Comparison of ENCODE assay signal across 2 cellular contexts in the genomic region with DNA sequence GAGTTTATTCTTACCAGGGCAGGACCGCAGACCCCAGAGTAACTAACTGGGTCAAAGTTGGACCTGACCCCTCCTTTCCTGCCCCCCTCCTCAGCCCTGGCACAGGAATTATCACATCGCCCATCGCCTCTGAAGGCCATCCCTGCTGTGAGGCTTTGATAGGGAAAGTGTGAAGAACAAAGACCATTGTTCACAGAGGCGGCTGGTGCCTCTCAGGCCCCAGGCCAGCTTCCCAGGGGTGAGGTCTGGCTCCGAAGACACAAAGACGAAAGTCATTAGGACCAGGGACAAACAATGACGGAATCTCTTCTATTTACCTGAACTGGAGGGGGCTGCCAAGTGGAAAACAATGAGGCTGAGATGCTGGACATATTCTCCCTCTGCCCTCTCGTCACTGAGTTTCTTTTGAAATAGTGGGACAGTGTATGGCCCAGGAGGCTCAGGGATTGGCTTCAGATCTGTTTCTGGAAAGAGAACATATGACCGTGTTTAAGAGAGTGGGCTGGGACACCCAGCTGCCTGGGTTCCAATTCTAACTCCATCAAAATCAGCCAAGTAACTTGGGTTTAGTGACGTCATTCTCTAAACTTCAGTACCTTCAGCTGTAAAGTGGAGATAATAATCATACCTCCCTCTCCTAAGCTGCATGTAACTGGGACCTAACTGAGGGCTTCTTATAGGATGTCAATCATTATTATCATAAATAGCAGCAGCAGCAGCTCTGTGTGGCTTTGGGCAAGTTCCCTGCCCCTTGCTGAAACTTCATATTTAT.
TF ChIP-seq lines count a peak whose summit lies in the region.

No MANE protein-coding gene starts in this region.

TF ChIP-seq in GM23338, 12 proteins besides CTCF, POLR2A, EP300 and RAD21 (continued from another document):
- TF ChIP-seq NANOG (IDR thresholded peaks at IDR 0.05; ENCODE audit: borderline replicate concordance): peak; percentile 90
- TF ChIP-seq, protein P1, sequence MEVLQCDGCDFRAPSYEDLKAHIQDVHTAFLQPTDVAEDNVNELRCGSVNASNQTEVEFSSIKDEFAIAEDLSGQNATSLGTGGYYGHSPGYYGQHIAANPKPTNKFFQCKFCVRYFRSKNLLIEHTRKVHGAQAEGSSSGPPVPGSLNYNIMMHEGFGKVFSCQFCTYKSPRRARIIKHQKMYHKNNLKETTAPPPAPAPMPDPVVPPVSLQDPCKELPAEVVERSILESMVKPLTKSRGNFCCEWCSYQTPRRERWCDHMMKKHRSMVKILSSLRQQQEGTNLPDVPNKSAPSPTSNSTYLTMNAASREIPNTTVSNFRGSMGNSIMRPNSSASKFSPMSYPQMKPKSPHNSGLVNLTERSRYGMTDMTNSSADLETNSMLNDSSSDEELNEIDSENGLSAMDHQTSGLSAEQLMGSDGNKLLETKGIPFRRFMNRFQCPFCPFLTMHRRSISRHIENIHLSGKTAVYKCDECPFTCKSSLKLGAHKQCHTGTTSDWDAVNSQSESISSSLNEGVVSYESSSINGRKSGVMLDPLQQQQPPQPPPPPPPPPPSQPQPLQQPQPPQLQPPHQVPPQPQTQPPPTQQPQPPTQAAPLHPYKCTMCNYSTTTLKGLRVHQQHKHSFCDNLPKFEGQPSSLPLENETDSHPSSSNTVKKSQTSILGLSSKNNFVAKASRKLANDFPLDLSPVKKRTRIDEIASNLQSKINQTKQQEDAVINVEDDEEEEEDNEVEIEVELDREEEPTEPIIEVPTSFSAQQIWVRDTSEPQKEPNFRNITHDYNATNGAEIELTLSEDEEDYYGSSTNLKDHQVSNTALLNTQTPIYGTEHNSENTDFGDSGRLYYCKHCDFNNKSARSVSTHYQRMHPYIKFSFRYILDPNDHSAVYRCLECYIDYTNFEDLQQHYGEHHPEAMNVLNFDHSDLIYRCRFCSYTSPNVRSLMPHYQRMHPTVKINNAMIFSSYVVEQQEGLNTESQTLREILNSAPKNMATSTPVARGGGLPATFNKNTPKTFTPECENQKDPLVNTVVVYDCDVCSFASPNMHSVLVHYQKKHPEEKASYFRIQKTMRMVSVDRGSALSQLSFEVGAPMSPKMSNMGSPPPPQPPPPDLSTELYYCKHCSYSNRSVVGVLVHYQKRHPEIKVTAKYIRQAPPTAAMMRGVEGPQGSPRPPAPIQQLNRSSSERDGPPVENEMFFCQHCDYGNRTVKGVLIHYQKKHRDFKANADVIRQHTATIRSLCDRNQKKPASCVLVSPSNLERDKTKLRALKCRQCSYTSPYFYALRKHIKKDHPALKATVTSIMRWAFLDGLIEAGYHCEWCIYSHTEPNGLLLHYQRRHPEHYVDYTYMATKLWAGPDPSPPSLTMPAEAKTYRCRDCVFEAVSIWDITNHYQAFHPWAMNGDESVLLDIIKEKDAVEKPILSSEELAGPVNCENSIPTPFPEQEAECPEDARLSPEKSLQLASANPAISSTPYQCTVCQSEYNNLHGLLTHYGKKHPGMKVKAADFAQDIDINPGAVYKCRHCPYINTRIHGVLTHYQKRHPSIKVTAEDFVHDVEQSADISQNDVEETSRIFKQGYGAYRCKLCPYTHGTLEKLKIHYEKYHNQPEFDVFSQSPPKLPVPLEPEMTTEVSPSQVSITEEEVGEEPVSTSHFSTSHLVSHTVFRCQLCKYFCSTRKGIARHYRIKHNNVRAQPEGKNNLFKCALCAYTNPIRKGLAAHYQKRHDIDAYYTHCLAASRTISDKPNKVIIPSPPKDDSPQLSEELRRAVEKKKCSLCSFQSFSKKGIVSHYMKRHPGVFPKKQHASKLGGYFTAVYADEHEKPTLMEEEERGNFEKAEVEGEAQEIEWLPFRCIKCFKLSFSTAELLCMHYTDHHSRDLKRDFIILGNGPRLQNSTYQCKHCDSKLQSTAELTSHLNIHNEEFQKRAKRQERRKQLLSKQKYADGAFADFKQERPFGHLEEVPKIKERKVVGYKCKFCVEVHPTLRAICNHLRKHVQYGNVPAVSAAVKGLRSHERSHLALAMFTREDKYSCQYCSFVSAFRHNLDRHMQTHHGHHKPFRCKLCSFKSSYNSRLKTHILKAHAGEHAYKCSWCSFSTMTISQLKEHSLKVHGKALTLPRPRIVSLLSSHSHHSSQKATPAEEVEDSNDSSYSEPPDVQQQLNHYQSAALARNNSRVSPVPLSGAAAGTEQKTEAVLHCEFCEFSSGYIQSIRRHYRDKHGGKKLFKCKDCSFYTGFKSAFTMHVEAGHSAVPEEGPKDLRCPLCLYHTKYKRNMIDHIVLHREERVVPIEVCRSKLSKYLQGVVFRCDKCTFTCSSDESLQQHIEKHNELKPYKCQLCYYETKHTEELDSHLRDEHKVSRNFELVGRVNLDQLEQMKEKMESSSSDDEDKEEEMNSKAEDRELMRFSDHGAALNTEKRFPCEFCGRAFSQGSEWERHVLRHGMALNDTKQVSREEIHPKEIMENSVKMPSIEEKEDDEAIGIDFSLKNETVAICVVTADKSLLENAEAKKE (CRISPR knock-in tag; IDR thresholded peaks at IDR 0.05): peak; percentile 75

TF ChIP-seq in neural cell, 6 proteins besides CTCF, POLR2A, EP300 and RAD21 (continued from another document):
- TF ChIP-seq, protein P2, sequence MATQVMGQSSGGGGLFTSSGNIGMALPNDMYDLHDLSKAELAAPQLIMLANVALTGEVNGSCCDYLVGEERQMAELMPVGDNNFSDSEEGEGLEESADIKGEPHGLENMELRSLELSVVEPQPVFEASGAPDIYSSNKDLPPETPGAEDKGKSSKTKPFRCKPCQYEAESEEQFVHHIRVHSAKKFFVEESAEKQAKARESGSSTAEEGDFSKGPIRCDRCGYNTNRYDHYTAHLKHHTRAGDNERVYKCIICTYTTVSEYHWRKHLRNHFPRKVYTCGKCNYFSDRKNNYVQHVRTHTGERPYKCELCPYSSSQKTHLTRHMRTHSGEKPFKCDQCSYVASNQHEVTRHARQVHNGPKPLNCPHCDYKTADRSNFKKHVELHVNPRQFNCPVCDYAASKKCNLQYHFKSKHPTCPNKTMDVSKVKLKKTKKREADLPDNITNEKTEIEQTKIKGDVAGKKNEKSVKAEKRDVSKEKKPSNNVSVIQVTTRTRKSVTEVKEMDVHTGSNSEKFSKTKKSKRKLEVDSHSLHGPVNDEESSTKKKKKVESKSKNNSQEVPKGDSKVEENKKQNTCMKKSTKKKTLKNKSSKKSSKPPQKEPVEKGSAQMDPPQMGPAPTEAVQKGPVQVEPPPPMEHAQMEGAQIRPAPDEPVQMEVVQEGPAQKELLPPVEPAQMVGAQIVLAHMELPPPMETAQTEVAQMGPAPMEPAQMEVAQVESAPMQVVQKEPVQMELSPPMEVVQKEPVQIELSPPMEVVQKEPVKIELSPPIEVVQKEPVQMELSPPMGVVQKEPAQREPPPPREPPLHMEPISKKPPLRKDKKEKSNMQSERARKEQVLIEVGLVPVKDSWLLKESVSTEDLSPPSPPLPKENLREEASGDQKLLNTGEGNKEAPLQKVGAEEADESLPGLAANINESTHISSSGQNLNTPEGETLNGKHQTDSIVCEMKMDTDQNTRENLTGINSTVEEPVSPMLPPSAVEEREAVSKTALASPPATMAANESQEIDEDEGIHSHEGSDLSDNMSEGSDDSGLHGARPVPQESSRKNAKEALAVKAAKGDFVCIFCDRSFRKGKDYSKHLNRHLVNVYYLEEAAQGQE (IDR thresholded peaks at IDR 0.05; ENCODE audit: borderline replicate concordance): no peak
- no peak for TF ChIP-seq TAF1 (IDR thresholded peaks at IDR 0.05; ENCODE audit: low read depth)
- no peak for TF ChIP-seq EZH2 (IDR thresholded peaks at IDR 0.05; ENCODE audit: borderline replicate concordance, insufficient read depth, low read length, poor library complexity, severe bottlenecking)
- no peak for TF ChIP-seq SMC3 (conservative IDR thresholded peaks at IDR 0.05; ENCODE audit: poor library complexity)
TF ChIP-seq in neural cell: peak in this region for 0.
